ENCODE assay signal across 16 cellular contexts in the genomic region with DNA sequence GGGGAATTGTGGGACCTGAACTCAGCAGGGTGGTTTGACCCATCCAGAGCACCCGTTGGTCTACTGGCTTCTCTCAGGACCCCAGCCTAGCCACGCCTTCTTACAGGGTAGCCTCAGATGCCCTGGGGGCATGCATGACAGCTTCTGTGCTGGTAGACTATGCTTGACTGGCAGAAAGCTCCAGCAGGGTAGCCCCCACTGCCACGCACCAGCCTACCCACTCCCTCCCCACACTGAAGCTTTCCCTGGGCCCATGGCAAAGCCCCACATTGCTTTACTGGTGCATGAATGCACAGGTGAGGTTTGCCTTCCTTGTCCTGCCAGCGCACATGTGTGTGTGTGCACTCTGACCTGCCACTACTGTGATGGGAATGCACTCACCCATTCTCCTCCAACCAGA.
"Had no signal": no experiment of that assay in that cellular context is flagged by ENCODE, and none has a peak within 500 bp of the region (broad histone marks: within the 10 kb centered on the region; RNA-seq: fewer than 3 reads in every experiment).

No MANE protein-coding gene starts in this region.

- H3K27me3 ChIP-seq: colonic mucosa, foreskin keratinocyte, testis, tibial nerve had no signal

- DNase-seq: colonic mucosa; dermis blood vessel endothelial cell; erythroblast; foreskin keratinocyte; head of caudate nucleus; hippocampal formation; mucosa of descending colon; naive thymus-derived CD8-positive, alpha-beta T cell; stimulated activated CD4-positive, alpha-beta T cell treated with anti-CD3 and anti-CD28 coated beads, Interleukin-2, amount 100 ng/mL, for 24 hours; stimulated activated CD4-positive, alpha-beta T cell treated with anti-CD3 and anti-CD28 coated beads, Interleukin-4, amount 100 ng/mL, for 4 hours; stimulated activated naive B cell treated with anti-CD40 and anti-IgM and Interleukin-4, amounts not matched to agents 10 μg/mL and 1 μg/mL and 100 μg/mL, for 72 hours; stimulated activated naive CD8-positive, alpha-beta T cell treated with anti-CD3 and anti-CD28 coated beads, Interleukin-15, amount 100 ng/mL, for 72 hours; testis had no signal

- H3K4me1 ChIP-seq: colonic mucosa, foreskin keratinocyte, testis, tibial nerve had no signal

- H3K9me3 ChIP-seq: colonic mucosa, testis, tibial nerve had no signal

- H3K4me3 ChIP-seq: colonic mucosa, mucosa of descending colon, testis, tibial nerve had no signal

- H3K27me3 Mint-ChIP-seq: naive thymus-derived CD8-positive, alpha-beta T cell; stimulated activated naive B cell treated with anti-CD40 and anti-IgM and Interleukin-4, amounts not matched to agents 10 μg/mL and 1 μg/mL and 100 μg/mL, for 72 hours; stimulated activated naive CD8-positive, alpha-beta T cell treated with anti-CD3 and anti-CD28 coated beads, Interleukin-15, amount 100 ng/mL, for 72 hours had no signal

- H3K27ac Mint-ChIP-seq: endodermal cell; stimulated activated naive B cell treated with anti-CD40 and anti-IgM and Interleukin-4, amounts not matched to agents 10 μg/mL and 1 μg/mL and 100 μg/mL, for 72 hours; stimulated activated naive CD8-positive, alpha-beta T cell treated with anti-CD3 and anti-CD28 coated beads, Interleukin-15, amount 100 ng/mL, for 72 hours had no signal

- H3K9me3 Mint-ChIP-seq: endodermal cell had no signal

- H3K36me3 Mint-ChIP-seq: naive thymus-derived CD8-positive, alpha-beta T cell; stimulated activated naive B cell treated with anti-CD40 and anti-IgM and Interleukin-4, amounts not matched to agents 10 μg/mL and 1 μg/mL and 100 μg/mL, for 72 hours had no signal

- H3K36me3 ChIP-seq: colonic mucosa, tibial nerve had no signal

- H3K27ac ChIP-seq: colonic mucosa, foreskin keratinocyte, testis, tibial nerve had no signal

- H3K4me1 Mint-ChIP-seq: endodermal cell; naive thymus-derived CD8-positive, alpha-beta T cell; stimulated activated naive B cell treated with anti-CD40 and anti-IgM and Interleukin-4, amounts not matched to agents 10 μg/mL and 1 μg/mL and 100 μg/mL, for 72 hours; stimulated activated naive CD8-positive, alpha-beta T cell treated with anti-CD3 and anti-CD28 coated beads, Interleukin-15, amount 100 ng/mL, for 72 hours had no signal

- H3K4me3 Mint-ChIP-seq: endodermal cell; naive thymus-derived CD8-positive, alpha-beta T cell; stimulated activated naive B cell treated with anti-CD40 and anti-IgM and Interleukin-4, amounts not matched to agents 10 μg/mL and 1 μg/mL and 100 μg/mL, for 72 hours; stimulated activated naive CD8-positive, alpha-beta T cell treated with anti-CD3 and anti-CD28 coated beads, Interleukin-15, amount 100 ng/mL, for 72 hours had no signal

- ATAC-seq: foreskin keratinocyte; mucosa of descending colon; naive thymus-derived CD8-positive, alpha-beta T cell; sciatic nerve; stimulated activated naive B cell treated with anti-CD40 and anti-IgM and Interleukin-4, amounts not matched to agents 10 μg/mL and 1 μg/mL and 100 μg/mL, for 72 hours; stimulated activated naive CD8-positive, alpha-beta T cell treated with anti-CD3 and anti-CD28 coated beads, Interleukin-15, amount 100 ng/mL, for 72 hours had no signal
